9 cellular contexts compared by ENCODE assay signal in the genomic region with DNA sequence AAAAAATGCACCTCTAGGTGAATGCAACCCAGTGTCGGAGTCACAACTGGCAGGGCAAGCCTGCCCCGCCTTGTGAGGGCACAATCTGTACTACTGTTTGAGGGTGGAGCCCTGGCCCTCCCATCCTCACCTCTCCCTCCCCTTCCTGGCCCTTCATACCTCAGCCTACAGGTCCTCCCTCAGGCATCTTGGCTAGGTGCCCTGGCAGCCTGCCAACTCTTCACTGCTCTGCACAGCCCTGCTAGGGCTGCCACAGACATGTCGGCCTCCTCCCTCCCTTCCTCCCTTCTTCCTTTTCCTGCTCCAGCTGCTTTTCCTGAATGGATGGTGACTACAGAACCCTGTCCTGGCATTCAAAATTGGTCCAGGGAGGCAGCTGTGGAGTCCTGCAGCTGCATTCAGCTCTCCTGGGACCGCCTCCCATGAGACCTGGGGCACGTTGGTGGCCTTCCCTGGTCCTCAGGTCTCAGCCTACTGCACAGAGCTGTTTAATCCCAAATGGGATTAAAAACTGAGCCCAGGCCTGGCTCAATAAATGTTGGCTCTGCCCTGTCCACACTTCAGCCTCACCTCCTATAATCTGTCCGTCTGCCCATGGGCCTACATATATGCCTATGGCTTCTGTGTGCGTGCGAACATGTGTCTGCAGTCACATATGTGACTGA. TPM values are rescaled to one million over a fixed set of nuclear protein-coding genes. Genes with fewer than 3 reads are reported as not detected.
DNase-seq lines count a peak whose midpoint lies in the region; ATAC-seq and TF ChIP-seq lines count a peak whose summit lies in the region.
"Had no signal": no experiment of that assay in that cellular context is flagged by ENCODE, and none has a peak within 500 bp of the region (broad histone marks: within the 10 kb centered on the region; RNA-seq: fewer than 3 reads in every experiment).

No MANE protein-coding gene starts in this region.

- H3K4me1 ChIP-seq in mucosa of descending colon (ENCODE audit: low read depth) (no peaks in the 10 kb centered on the region), GM23338 (ENCODE audit: insufficient read depth) (no peaks in the 10 kb centered on the region; the same call in none of the 2 replicates)

- POLR2A ChIA-PET in MCF 10A (lab: Yijun Ruan, JAX) = interaction anchor here (0.6 to 0.9 kb wide), 4 partner anchors 57 to 904 kb away, joined by 3 read pairs; no protein-coding TSS in a partner anchor

- ATAC-seq in mucosa of descending colon = peak; percentile 92
- ATAC-seq in GM23338 = no peak
- ATAC-seq in activated T-cell treated with anti-CD3 and anti-CD28 coated beads, Interleukin-2, amount 50 U/mL, for 72 hours (replicated peaks in 1 of 2) = no peak
- no peak for ATAC-seq in HG03565 (IDR thresholded peaks at IDR 0.05; ENCODE audit: unreplicated experiment)

- no peak overlapping the region for H3K4me3 Mint-ChIP-seq in MCF 10A (ENCODE audit: unreplicated experiment)
- H3K4me3 Mint-ChIP-seq in GM23338 = no peak overlapping the region
- no peak overlapping the region for H3K4me3 Mint-ChIP-seq in activated T-cell treated with anti-CD3 and anti-CD28 coated beads, Interleukin-2, amount 50 U/mL, for 72 hours

- H3K36me3 ChIP-seq in mucosa of descending colon (ENCODE audit: low read depth) = no peaks in the 10 kb centered on the region
- no peaks in the 10 kb centered on the region for H3K36me3 ChIP-seq in GM23338 (ENCODE audit: insufficient read depth)

- H3K27me3 Mint-ChIP-seq in MCF 10A (ENCODE audit: insufficient read depth, unreplicated experiment) = peaks cover 16% of the 10 kb centered on the region
- peaks cover 13% of the 10 kb centered on the region for H3K27me3 Mint-ChIP-seq in GM23338 (ENCODE audit: insufficient read depth, low read depth, poor library complexity)
- H3K27me3 Mint-ChIP-seq in activated T-cell treated with anti-CD3 and anti-CD28 coated beads, Interleukin-2, amount 50 U/mL, for 72 hours (ENCODE audit: low read depth) = peaks cover 42% of the 10 kb centered on the region

- CTCF ChIA-PET in MCF 10A (lab: Yijun Ruan, JAX) = interaction anchor here (0.6 to 0.7 kb wide), 3 partner anchors 44 to 106 kb away, joined by 3 to 4 read pairs (median 3); no protein-coding TSS in a partner anchor

- H3K27ac Mint-ChIP-seq in MCF 10A (ENCODE audit: low read depth, unreplicated experiment) (no peak overlapping the region), GM23338 (no peak overlapping the region)
- no peak overlapping the region for H3K27ac Mint-ChIP-seq in activated T-cell treated with anti-CD3 and anti-CD28 coated beads, Interleukin-2, amount 50 U/mL, for 72 hours

- H3K27ac ChIP-seq in GM23338 (ENCODE audit: low read depth) = no peak overlapping the region

- no peaks in the 10 kb centered on the region for H3K9me2 ChIP-seq in GM23338 (ENCODE audit: insufficient read depth)

- BruUV-seq in MCF 10A (replicated peaks; lab: Mats Ljungman, UMichigan) = no TSS peak

- H3K9me3 Mint-ChIP-seq in MCF 10A (ENCODE audit: unreplicated experiment) (no peaks in the 10 kb centered on the region), GM23338 (no peaks in the 10 kb centered on the region)
- no peaks in the 10 kb centered on the region for H3K9me3 Mint-ChIP-seq in activated T-cell treated with anti-CD3 and anti-CD28 coated beads, Interleukin-2, amount 50 U/mL, for 72 hours

- H4K20me1 ChIP-seq in GM23338 (replicated peaks; ENCODE audit: insufficient read depth) = no peaks in the 10 kb centered on the region; the same call in 1 of the 2 replicates

- H3K4me1 Mint-ChIP-seq in MCF 10A (ENCODE audit: insufficient read depth, unreplicated experiment) (peaks cover 16% of the 10 kb centered on the region), GM23338 (peaks cover 6% of the 10 kb centered on the region; the same call in 2 of the 3 replicates)
- H3K4me1 Mint-ChIP-seq in activated T-cell treated with anti-CD3 and anti-CD28 coated beads, Interleukin-2, amount 50 U/mL, for 72 hours (ENCODE audit: low read depth) = peaks cover 2% of the 10 kb centered on the region

- H3K4me3 ChIP-seq in mucosa of descending colon = no peak overlapping the region
- no peak overlapping the region for H3K4me3 ChIP-seq in GM23338

- H3K9me3 ChIP-seq in mucosa of descending colon = no peaks in the 10 kb centered on the region

- no peaks in the 10 kb centered on the region for H3K79me2 ChIP-seq in GM23338 (replicated peaks; ENCODE audit: insufficient read depth)

- DNase-seq in Daoy (ENCODE audit: low read depth) (peak; percentile 72), NCI-H2107 treated with DMSO at 0.1 percent for 48 hours (lab: John Stamatoyannopoulos, UW; ENCODE audit: unreplicated experiment) (peak; percentile 85), MCF 10A (ENCODE audit: unreplicated experiment) (peak; percentile 89), mucosa of descending colon (peak; percentile 89 to 94 (median 93)), GM23338 (ENCODE audit: low spot score) (no peak)
- no peak for DNase-seq in activated naive CD4-positive, alpha-beta T cell treated with anti-CD3 and anti-CD28 coated beads, Interleukin-2, amount 50 U/mL, for 16 hours
- DNase-seq in activated T-cell treated with anti-CD3 and anti-CD28 coated beads, Interleukin-2, amount 50 U/mL, for 72 hours = no peak

- H2AFZ ChIP-seq in GM23338 = no peak overlapping the region

- TF ChIP-seq CTCF in MCF 10A (IDR thresholded peaks at IDR 0.05; ENCODE audit: unreplicated experiment) = no peak
- TF ChIP-seq CTCF in mucosa of descending colon (IDR thresholded peaks at IDR 0.05) = no peak
- no peak for TF ChIP-seq CTCF in GM23338 (conservative IDR thresholded peaks at IDR 0.05; ENCODE audit: low read depth in 2 of 2)

- intact Hi-C loops in MCF 10A (cut with micrococcal nuclease) (no loop called here), mucosa of descending colon (cut with DNase I, micrococcal nuclease) (no loop called here)

- H3F3A ChIP-seq in GM23338 (replicated peaks; ENCODE audit: low read depth) = no peaks in the 10 kb centered on the region

- H3K4me2 ChIP-seq in GM23338 = no peak overlapping the region

- H3K27me3 ChIP-seq in GM23338 (ENCODE audit: insufficient read depth) = peaks cover 24% of the 10 kb centered on the region

- H3K36me3 Mint-ChIP-seq in MCF 10A (ENCODE audit: insufficient read depth, unreplicated experiment) = peaks cover 6% of the 10 kb centered on the region
- H3K36me3 Mint-ChIP-seq in GM23338 (ENCODE audit: low read depth) = no peaks in the 10 kb centered on the region
- no peaks in the 10 kb centered on the region for H3K36me3 Mint-ChIP-seq in activated T-cell treated with anti-CD3 and anti-CD28 coated beads, Interleukin-2, amount 50 U/mL, for 72 hours (ENCODE audit: insufficient read depth in 2 of 2)

TF ChIP-seq in GM23338, 12 proteins besides CTCF, POLR2A, EP300 and RAD21:
- TF ChIP-seq ZNF114 (CRISPR knock-in tag; IDR thresholded peaks at IDR 0.05) = no peak
- no peak for TF ChIP-seq JUNB (IDR thresholded peaks at IDR 0.05; ENCODE audit: unreplicated experiment)
- no peak for TF ChIP-seq NANOG (IDR thresholded peaks at IDR 0.05; ENCODE audit: borderline replicate concordance)
- no peak for TF ChIP-seq EZH2phosphoT487 (IDR thresholded peaks at IDR 0.05; ENCODE audit: unreplicated experiment)
- no peak for TF ChIP-seq ZNF331 (CRISPR knock-in tag; IDR thresholded peaks at IDR 0.05; ENCODE audit: low read depth)
- TF ChIP-seq, protein P1, sequence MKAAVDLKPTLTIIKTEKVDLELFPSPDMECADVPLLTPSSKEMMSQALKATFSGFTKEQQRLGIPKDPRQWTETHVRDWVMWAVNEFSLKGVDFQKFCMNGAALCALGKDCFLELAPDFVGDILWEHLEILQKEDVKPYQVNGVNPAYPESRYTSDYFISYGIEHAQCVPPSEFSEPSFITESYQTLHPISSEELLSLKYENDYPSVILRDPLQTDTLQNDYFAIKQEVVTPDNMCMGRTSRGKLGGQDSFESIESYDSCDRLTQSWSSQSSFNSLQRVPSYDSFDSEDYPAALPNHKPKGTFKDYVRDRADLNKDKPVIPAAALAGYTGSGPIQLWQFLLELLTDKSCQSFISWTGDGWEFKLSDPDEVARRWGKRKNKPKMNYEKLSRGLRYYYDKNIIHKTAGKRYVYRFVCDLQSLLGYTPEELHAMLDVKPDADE (IDR thresholded peaks at IDR 0.05) = no peak

RNA-seq across cellular contexts. Expression of a gene that starts 52.7 kb away (rescaled TPM):
- under 0.01 TPM in 1 of 2 replicates, not detected in the other for total RNA-seq in Daoy (2014; rRNA removed; shearing (Covaris generic))
- not detected in 2 replicates for total RNA-seq in MCF 10A (2022)
- total RNA-seq in mucosa of descending colon = under 1 TPM; 0.13 to 0.32 (median 0.19) TPM
- total RNA-seq in GM23338 (2014; rRNA removed; shearing (Covaris generic)) = 0.10 and 0.31 TPM in 2 replicates
- 0.08 and 0.16 TPM in 2 replicates for polyA plus RNA-seq in GM23338 (2016; fragmentation: Nextera tagmentation; extraction: Ambion mirVana)
- total RNA-seq in activated T-cell treated with anti-CD3 and anti-CD28 coated beads, Interleukin-2, amount 50 U/mL, for 72 hours = not detected
- total RNA-seq: mononuclear cell had no signal

Comparison
In these comparisons a context has a peak if more than half of its experiments do, and no peak if none do; other contexts are left out.
1. DNase-seq: peak in Daoy (single experiment), NCI-H2107 treated with DMSO at 0.1 percent for 48 hours (single experiment), MCF 10A (single experiment) and mucosa of descending colon (3 of 3); none in activated naive CD4-positive, alpha-beta T cell treated with anti-CD3 and anti-CD28 coated beads, Interleukin-2, amount 50 U/mL, for 16 hours (single experiment), GM23338 (single experiment) and activated T-cell treated with anti-CD3 and anti-CD28 coated beads, Interleukin-2, amount 50 U/mL, for 72 hours (0 of 2).